23 cellular contexts compared by ENCODE assay signal in genomic region chr22:36991220-36991619, GRCh38. TPM values are rescaled to one million over a fixed set of nuclear protein-coding genes. Genes with fewer than 3 reads are reported as not detected.
"Had no signal": no experiment of that assay in that cellular context is flagged by ENCODE, and none has a peak within 500 bp of the region (broad histone marks: within the 10 kb centered on the region; RNA-seq: fewer than 3 reads in every experiment).

No MANE protein-coding gene starts in this region.

- H3K27ac Mint-ChIP-seq: activated naive CD4-positive, alpha-beta T cell treated with anti-CD3 and anti-CD28 coated beads, Interleukin-2, amount 50 U/mL, for 72 hours; dendritic cell treated with granulocyte-macrophage colony-stimulating factor and Interleukin-4, amounts not matched to agents 40 ng/mL and 50 ng/mL, for 4 days; mesothelial cell of epicardium; progenitor cell of endocrine pancreas; T-cell; T-helper 2 cell treated with Interferon-gamma antibody and Interleukin-4, amounts not matched to agents 5 μg/mL and 100 μg/mL, for 36 hours had no signal

- H3K4me3 Mint-ChIP-seq: dendritic cell treated with granulocyte-macrophage colony-stimulating factor and Interleukin-4, amounts not matched to agents 40 ng/mL and 50 ng/mL, for 4 days; mesothelial cell of epicardium; naive thymus-derived CD8-positive, alpha-beta T cell; T-cell; T-helper 2 cell treated with Interferon-gamma antibody and Interleukin-4, amounts not matched to agents 5 μg/mL and 100 μg/mL, for 36 hours had no signal

- H3K36me3 ChIP-seq: ascending aorta, brain microvascular endothelial cell, left lung, upper lobe of left lung had no signal

- H3K4me3 ChIP-seq: ascending aorta, left lung, lung, upper lobe of left lung had no signal

- H3K4me1 Mint-ChIP-seq: mesothelial cell of epicardium; naive thymus-derived CD8-positive, alpha-beta T cell; T-cell had no signal

- FAIRE-seq: frontal cortex, kidney had no signal

- ATAC-seq: activated naive CD4-positive, alpha-beta T cell treated with anti-CD3 and anti-CD28 coated beads, Interleukin-2, amount 50 U/mL, for 72 hours; esophagus mucosa; left lung; naive thymus-derived CD8-positive, alpha-beta T cell; T-cell had no signal

- DNase-seq: activated CD4-positive, alpha-beta T cell treated with anti-CD3 and anti-CD28 coated beads for 1 hour; activated T-cell treated with anti-CD3 and anti-CD28 coated beads, Interleukin-2, amount 50 U/mL, for 1 hour; brain microvascular endothelial cell; caudate nucleus; effector CD4-positive, alpha-beta T cell; hypothalamus; kidney; naive thymus-derived CD8-positive, alpha-beta T cell; stimulated activated CD4-positive, alpha-beta T cell treated with anti-CD3 and anti-CD28 coated beads, Interleukin-4, amount 100 ng/mL, for 24 hours; stimulated activated naive CD4-positive, alpha-beta T cell treated with Interleukin-2 at 50 U/mL for 16 hours; T-cell; upper lobe of left lung had no signal

- H3K27me3 ChIP-seq: ascending aorta, brain microvascular endothelial cell, upper lobe of left lung had no signal

- H3K36me3 Mint-ChIP-seq: mesothelial cell of epicardium, T-cell had no signal

- H3K27ac ChIP-seq: ascending aorta, brain microvascular endothelial cell, left lung, upper lobe of left lung, VCaP had no signal

- H3K4me1 ChIP-seq: ascending aorta, left lung, upper lobe of left lung had no signal

RNA-seq across cellular contexts. Expression of gene TST, which starts 28.0 kb away (rescaled TPM):
- total RNA-seq: naive thymus-derived CD8-positive, alpha-beta T cell had no signal
